In genomic region chr1:94931254-94931841, GRCh38 we compare ENCODE assay signal across 39 cellular contexts.
"Had no signal": no experiment of that assay in that cellular context is flagged by ENCODE, and none has a peak within 500 bp of the region (broad histone marks: within the 10 kb centered on the region; RNA-seq: fewer than 3 reads in every experiment).

No MANE protein-coding gene starts in this region.

- H3K36me3 Mint-ChIP-seq: activated CD4-positive, alpha-beta memory T cell treated with anti-CD3 and anti-CD28 coated beads for 36 hours; activated naive CD8-positive, alpha-beta T cell treated with anti-CD3 and anti-CD28 coated beads for 36 hours had no signal

- H3K27ac Mint-ChIP-seq: activated B cell treated with CpG ODN at 0.5 μM for 24 hours; activated CD4-positive, alpha-beta memory T cell treated with anti-CD3 and anti-CD28 coated beads for 36 hours; activated CD4-positive, alpha-beta T cell treated with anti-CD3 and anti-CD28 coated beads, Interleukin-2, amount 10 ng/mL, durations not matched to agents 24 days and 14 days; activated CD8-positive, alpha-beta T cell treated with anti-CD3 and anti-CD28 coated beads for 36 hours; activated naive CD4-positive, alpha-beta T cell treated with anti-CD3 and anti-CD28 coated beads for 36 hours; activated naive CD4-positive, alpha-beta T cell treated with anti-CD3 and anti-CD28 coated beads, Interleukin-2, amount 50 U/mL, for 72 hours; activated naive CD8-positive, alpha-beta T cell treated with anti-CD3 and anti-CD28 coated beads for 36 hours; activated T-cell treated with anti-CD3 and anti-CD28 coated beads, Interleukin-2, amount 50 U/mL, for 72 hours; activated T-helper 1 cell treated with anti-CD3 and anti-CD28 coated beads, Interleukin-12 subunit alpha, Interleukin-12 subunit beta, Interleukin-2, Interleukin-4 antibody, amounts not matched to agents 30 ng/mL and 10 ng/mL and 1 ng/mL, durations not matched to agents 14 hours and 24 hours and 36 hours; activated T-helper 17 cell treated with anti-CD3 and anti-CD28 coated beads, Interleukin-2, amount 50 U/mL, for 72 hours; T-helper 1 cell treated with Interleukin-12 subunit alpha and Interleukin-12 subunit beta and Interleukin-4 antibody, amounts not matched to agents 30 μg/mL and 1 μg/mL, for 36 hours; T-helper 2 cell treated with Interferon-gamma antibody and Interleukin-4, amounts not matched to agents 5 μg/mL and 100 μg/mL, for 36 hours had no signal

- H3K4me3 ChIP-seq: body of pancreas, breast epithelium had no signal

- H3K9me3 Mint-ChIP-seq: activated B cell treated with CpG ODN at 0.5 μM for 24 hours; activated CD4-positive, alpha-beta memory T cell treated with anti-CD3 and anti-CD28 coated beads for 36 hours; activated CD4-positive, alpha-beta T cell treated with anti-CD3 and anti-CD28 coated beads, Interleukin-2, amount 10 ng/mL, durations not matched to agents 24 days and 14 days; activated CD8-positive, alpha-beta T cell treated with anti-CD3 and anti-CD28 coated beads for 36 hours; activated naive CD4-positive, alpha-beta T cell treated with anti-CD3 and anti-CD28 coated beads for 36 hours; activated naive CD4-positive, alpha-beta T cell treated with anti-CD3 and anti-CD28 coated beads, Interleukin-2, amount 50 U/mL, for 72 hours; activated naive CD8-positive, alpha-beta T cell treated with anti-CD3 and anti-CD28 coated beads for 36 hours; activated T-cell treated with anti-CD3 and anti-CD28 coated beads, Interleukin-2, amount 50 U/mL, for 4 hours; activated T-cell treated with anti-CD3 and anti-CD28 coated beads, Interleukin-2, amount 50 U/mL, for 72 hours; activated T-helper 1 cell treated with anti-CD3 and anti-CD28 coated beads, Interleukin-12 subunit alpha, Interleukin-12 subunit beta, Interleukin-2, Interleukin-4 antibody, amounts not matched to agents 30 ng/mL and 10 ng/mL and 1 ng/mL, durations not matched to agents 14 hours and 24 hours and 36 hours; activated T-helper 17 cell treated with anti-CD3 and anti-CD28 coated beads, Interleukin-2, amount 50 U/mL, for 72 hours; central memory CD8-positive, alpha-beta T cell; T-helper 1 cell treated with Interleukin-12 subunit alpha and Interleukin-12 subunit beta and Interleukin-4 antibody, amounts not matched to agents 30 μg/mL and 1 μg/mL, for 36 hours; T-helper 2 cell treated with Interferon-gamma antibody and Interleukin-4, amounts not matched to agents 5 μg/mL and 100 μg/mL, for 36 hours had no signal

- ATAC-seq: activated CD8-positive, alpha-beta T cell treated with anti-CD3 and anti-CD28 coated beads for 36 hours; activated naive CD4-positive, alpha-beta T cell treated with anti-CD3 and anti-CD28 coated beads, Interleukin-2, amount 50 U/mL, for 72 hours; activated T-cell treated with anti-CD3 and anti-CD28 coated beads, Interleukin-2, amount 50 U/mL, for 4 hours; activated T-cell treated with anti-CD3 and anti-CD28 coated beads, Interleukin-2, amount 50 U/mL, for 72 hours; activated T-helper 17 cell treated with anti-CD3 and anti-CD28 coated beads, Interleukin-2, amount 50 U/mL, for 72 hours; body of pancreas had no signal

- DNase-seq: activated B cell treated with CpG ODN at 0.5 μM for 24 hours; activated CD4-positive, alpha-beta memory T cell treated with anti-CD3 and anti-CD28 coated beads for 36 hours; activated CD4-positive, alpha-beta T cell treated with anti-CD3 and anti-CD28 coated beads for 4 hours; activated CD4-positive, alpha-beta T cell treated with anti-CD3 and anti-CD28 coated beads, Interleukin-2, amount 10 ng/mL, durations not matched to agents 24 days and 14 days; activated CD4-positive, alpha-beta T cell treated with anti-CD3 and anti-CD28 coated beads, Interleukin-2, amount 50 U/mL, for 1 hour; activated CD4-positive, alpha-beta T cell treated with anti-CD3 and anti-CD28 coated beads, Interleukin-2, amount 50 U/mL, for 4 hours; activated CD4-positive, CD25-positive, alpha-beta regulatory T cell treated with anti-CD3 and anti-CD28 coated beads, Interleukin-2, amount 50 U/mL, for 72 hours; activated CD8-positive, alpha-beta memory T cell treated with anti-CD3 and anti-CD28 coated beads, Interleukin-2, amount 50 U/mL, for 4 hours; activated CD8-positive, alpha-beta T cell treated with anti-CD3 and anti-CD28 coated beads for 36 hours; activated effector memory CD4-positive, alpha-beta T cell treated with anti-CD3 and anti-CD28 coated beads, Interleukin-2, amount 50 U/mL, for 16 hours; activated gamma-delta T cell treated with Interleukin-2 at 50 U/mL for 16 hours; activated naive CD4-positive, alpha-beta T cell; activated naive CD4-positive, alpha-beta T cell treated with anti-CD3 and anti-CD28 coated beads for 36 hours; activated naive CD4-positive, alpha-beta T cell treated with anti-CD3 and anti-CD28 coated beads, Interleukin-2, amount 50 U/mL, for 16 hours; activated naive CD8-positive, alpha-beta T cell treated with anti-CD3 and anti-CD28 coated beads for 36 hours; activated T-cell treated with anti-CD3 and anti-CD28 coated beads for 4 hours; activated T-cell treated with anti-CD3 and anti-CD28 coated beads, Interleukin-2, amount 50 U/mL, for 1 hour; activated T-cell treated with anti-CD3 and anti-CD28 coated beads, Interleukin-2, amount 50 U/mL, for 4 hours; activated T-cell treated with anti-CD3 and anti-CD28 coated beads, Interleukin-2, amount 50 U/mL, for 72 hours; adrenal gland; amniotic stem cell; aorta; body of pancreas; brain microvascular endothelial cell; caudate nucleus; cerebellar nuclear complex; T-helper 1 cell; T-helper 2 cell; T-helper 9 cell had no signal

- FAIRE-seq: astrocyte, TTC549 had no signal

- H3K4me3 Mint-ChIP-seq: activated B cell treated with CpG ODN at 0.5 μM for 24 hours; activated CD4-positive, alpha-beta memory T cell treated with anti-CD3 and anti-CD28 coated beads for 36 hours; activated CD4-positive, alpha-beta T cell treated with anti-CD3 and anti-CD28 coated beads, Interleukin-2, amount 10 ng/mL, durations not matched to agents 24 days and 14 days; activated CD8-positive, alpha-beta T cell treated with anti-CD3 and anti-CD28 coated beads for 36 hours; activated naive CD4-positive, alpha-beta T cell treated with anti-CD3 and anti-CD28 coated beads for 36 hours; activated naive CD8-positive, alpha-beta T cell treated with anti-CD3 and anti-CD28 coated beads for 36 hours; activated T-cell treated with anti-CD3 and anti-CD28 coated beads, Interleukin-2, amount 50 U/mL, for 4 hours; activated T-cell treated with anti-CD3 and anti-CD28 coated beads, Interleukin-2, amount 50 U/mL, for 72 hours; activated T-helper 1 cell treated with anti-CD3 and anti-CD28 coated beads, Interleukin-12 subunit alpha, Interleukin-12 subunit beta, Interleukin-2, Interleukin-4 antibody, amounts not matched to agents 30 ng/mL and 10 ng/mL and 1 ng/mL, durations not matched to agents 14 hours and 24 hours and 36 hours; activated T-helper 17 cell treated with anti-CD3 and anti-CD28 coated beads, Interleukin-2, amount 50 U/mL, for 72 hours; central memory CD8-positive, alpha-beta T cell; T-helper 1 cell treated with Interleukin-12 subunit alpha and Interleukin-12 subunit beta and Interleukin-4 antibody, amounts not matched to agents 30 μg/mL and 1 μg/mL, for 36 hours; T-helper 2 cell treated with Interferon-gamma antibody and Interleukin-4, amounts not matched to agents 5 μg/mL and 100 μg/mL, for 36 hours had no signal

- H3K27ac ChIP-seq: adrenal gland, body of pancreas, brain microvascular endothelial cell, breast epithelium, VCaP had no signal

- H3K36me3 ChIP-seq: adrenal gland, brain microvascular endothelial cell, breast epithelium had no signal

- H3K4me1 ChIP-seq: breast epithelium had no signal

- H3K9me3 ChIP-seq: adrenal gland, body of pancreas, breast epithelium had no signal

- H3K27me3 ChIP-seq: adrenal gland, body of pancreas, brain microvascular endothelial cell, breast epithelium had no signal
